Comparison of ENCODE assay signal across 1 cellular context in genomic region chr16:51431517-51432241, GRCh38.
A peak's percentile ranks its signal among the peaks of the same experiment; 100 is the strongest.
TF ChIP-seq lines count a peak whose summit lies in the region.

No MANE protein-coding gene starts in this region.

TF ChIP-seq in HEK293, 187 proteins besides CTCF, POLR2A, EP300 and RAD21 (continued from another document and continues in another):
- TF ChIP-seq, protein P1, sequence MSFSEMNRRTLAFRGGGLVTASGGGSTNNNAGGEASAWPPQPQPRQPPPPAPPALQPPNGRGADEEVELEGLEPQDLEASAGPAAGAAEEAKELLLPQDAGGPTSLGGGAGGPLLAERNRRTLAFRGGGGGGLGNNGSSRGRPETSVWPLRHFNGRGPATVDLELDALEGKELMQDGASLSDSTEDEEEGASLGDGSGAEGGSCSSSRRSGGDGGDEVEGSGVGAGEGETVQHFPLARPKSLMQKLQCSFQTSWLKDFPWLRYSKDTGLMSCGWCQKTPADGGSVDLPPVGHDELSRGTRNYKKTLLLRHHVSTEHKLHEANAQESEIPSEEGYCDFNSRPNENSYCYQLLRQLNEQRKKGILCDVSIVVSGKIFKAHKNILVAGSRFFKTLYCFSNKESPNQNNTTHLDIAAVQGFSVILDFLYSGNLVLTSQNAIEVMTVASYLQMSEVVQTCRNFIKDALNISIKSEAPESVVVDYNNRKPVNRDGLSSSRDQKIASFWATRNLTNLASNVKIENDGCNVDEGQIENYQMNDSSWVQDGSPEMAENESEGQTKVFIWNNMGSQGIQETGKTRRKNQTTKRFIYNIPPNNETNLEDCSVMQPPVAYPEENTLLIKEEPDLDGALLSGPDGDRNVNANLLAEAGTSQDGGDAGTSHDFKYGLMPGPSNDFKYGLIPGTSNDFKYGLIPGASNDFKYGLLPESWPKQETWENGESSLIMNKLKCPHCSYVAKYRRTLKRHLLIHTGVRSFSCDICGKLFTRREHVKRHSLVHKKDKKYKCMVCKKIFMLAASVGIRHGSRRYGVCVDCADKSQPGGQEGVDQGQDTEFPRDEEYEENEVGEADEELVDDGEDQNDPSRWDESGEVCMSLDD (tag by site-specific recombination; IDR thresholded peaks at IDR 0.05) = no peak
- TF ChIP-seq ZNF366 (tag by site-specific recombination; conservative IDR thresholded peaks at IDR 0.05) (peak; percentile 99), ZNF169 (tag by site-specific recombination; IDR thresholded peaks at IDR 0.05) (no peak), ZFHX2 (tag by site-specific recombination; conservative IDR thresholded peaks at IDR 0.05) (no peak), ZNF561 (tag by site-specific recombination; IDR thresholded peaks at IDR 0.05; ENCODE audit: borderline replicate concordance) (0 out of 2 replicates have a peak, but pooled peaks have one; percentile 32), ZNF112 (tag by site-specific recombination; IDR thresholded peaks at IDR 0.05) (no peak), ZNF571 (tag by site-specific recombination; IDR thresholded peaks at IDR 0.05) (no peak), ZNF202 (tag by site-specific recombination; IDR thresholded peaks at IDR 0.05; ENCODE audit: borderline replicate concordance) (no peak), SP2 (tag by site-specific recombination; IDR thresholded peaks at IDR 0.05) (no peak), ZNF514 (tag by site-specific recombination; IDR thresholded peaks at IDR 0.05) (no peak), ZNF76 (tag by site-specific recombination; IDR thresholded peaks at IDR 0.05; ENCODE audit: borderline replicate concordance, low read depth) (no peak; the same call in 1 of the 2 replicates), GLIS2 (tag by site-specific recombination; IDR thresholded peaks at IDR 0.05) (no peak), ZNF768 (tag by site-specific recombination; IDR thresholded peaks at IDR 0.05) (no peak), ZNF610 (tag by site-specific recombination; IDR thresholded peaks at IDR 0.05; ENCODE audit: borderline replicate concordance) (no peak), ZNF394 (tag by site-specific recombination; IDR thresholded peaks at IDR 0.05; ENCODE audit: borderline replicate concordance) (no peak), YY2 (tag by site-specific recombination; IDR thresholded peaks at IDR 0.05) (0 out of 2 replicates have a peak, but pooled peaks have one; percentile 18), ZNF354C (tag by site-specific recombination; IDR thresholded peaks at IDR 0.05; ENCODE audit: borderline replicate concordance, low read depth) (no peak), ZIC2 (tag by site-specific recombination; IDR thresholded peaks at IDR 0.05) (0 out of 2 replicates have a peak, but pooled peaks have one; percentile 14), ZNF335 (tag by site-specific recombination; conservative IDR thresholded peaks at IDR 0.05) (0 out of 2 replicates have a peak, but pooled peaks have one; percentile 25), ZNF248 (tag by site-specific recombination; IDR thresholded peaks at IDR 0.05) (no peak), ZBTB1 (tag by site-specific recombination; IDR thresholded peaks at IDR 0.05) (no peak), ZNF555 (tag by site-specific recombination; conservative IDR thresholded peaks at IDR 0.05) (no peak), ZNF600 (tag by site-specific recombination; IDR thresholded peaks at IDR 0.05) (no peak), ZNF830 (tag by site-specific recombination; IDR thresholded peaks at IDR 0.05; ENCODE audit: low read depth) (no peak), ZNF488 (tag by site-specific recombination; IDR thresholded peaks at IDR 0.05) (no peak), EGR2 (tag by site-specific recombination; IDR thresholded peaks at IDR 0.05; ENCODE audit: low read depth) (no peak), ZNF501 (tag by site-specific recombination; IDR thresholded peaks at IDR 0.05) (no peak), ZNF19 (tag by site-specific recombination; IDR thresholded peaks at IDR 0.05; ENCODE audit: low read depth) (no peak), ZNF792 (tag by site-specific recombination; IDR thresholded peaks at IDR 0.05) (no peak), ZNF560 (tag by site-specific recombination; IDR thresholded peaks at IDR 0.05; ENCODE audit: borderline replicate concordance) (no peak), ZNF670 (tag by site-specific recombination; IDR thresholded peaks at IDR 0.05; ENCODE audit: low read depth) (no peak), ZNF518A (tag by site-specific recombination; conservative IDR thresholded peaks at IDR 0.05; ENCODE audit: low read depth) (peak; percentile 30; the same call in 1 of the 2 replicates), ZFP37 (tag by site-specific recombination; IDR thresholded peaks at IDR 0.05) (no peak), OVOL3 (tag by site-specific recombination; IDR thresholded peaks at IDR 0.05) (0 out of 2 replicates have a peak, but pooled peaks have one; percentile 57), ZNF585B (tag by site-specific recombination; IDR thresholded peaks at IDR 0.05) (no peak), SALL2 (tag by site-specific recombination; IDR thresholded peaks at IDR 0.05; ENCODE audit: borderline replicate concordance) (no peak), ZNF791 (tag by site-specific recombination; IDR thresholded peaks at IDR 0.05) (no peak), KLF8 (tag by site-specific recombination; IDR thresholded peaks at IDR 0.05) (no peak)
- TF ChIP-seq, protein P2, sequence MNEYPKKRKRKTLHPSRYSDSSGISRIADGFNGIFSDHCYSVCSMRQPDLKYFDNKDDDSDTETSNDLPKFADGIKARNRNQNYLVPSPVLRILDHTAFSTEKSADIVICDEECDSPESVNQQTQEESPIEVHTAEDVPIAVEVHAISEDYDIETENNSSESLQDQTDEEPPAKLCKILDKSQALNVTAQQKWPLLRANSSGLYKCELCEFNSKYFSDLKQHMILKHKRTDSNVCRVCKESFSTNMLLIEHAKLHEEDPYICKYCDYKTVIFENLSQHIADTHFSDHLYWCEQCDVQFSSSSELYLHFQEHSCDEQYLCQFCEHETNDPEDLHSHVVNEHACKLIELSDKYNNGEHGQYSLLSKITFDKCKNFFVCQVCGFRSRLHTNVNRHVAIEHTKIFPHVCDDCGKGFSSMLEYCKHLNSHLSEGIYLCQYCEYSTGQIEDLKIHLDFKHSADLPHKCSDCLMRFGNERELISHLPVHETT (tag by site-specific recombination; IDR thresholded peaks at IDR 0.05) = no peak
- TF ChIP-seq, protein P3, sequence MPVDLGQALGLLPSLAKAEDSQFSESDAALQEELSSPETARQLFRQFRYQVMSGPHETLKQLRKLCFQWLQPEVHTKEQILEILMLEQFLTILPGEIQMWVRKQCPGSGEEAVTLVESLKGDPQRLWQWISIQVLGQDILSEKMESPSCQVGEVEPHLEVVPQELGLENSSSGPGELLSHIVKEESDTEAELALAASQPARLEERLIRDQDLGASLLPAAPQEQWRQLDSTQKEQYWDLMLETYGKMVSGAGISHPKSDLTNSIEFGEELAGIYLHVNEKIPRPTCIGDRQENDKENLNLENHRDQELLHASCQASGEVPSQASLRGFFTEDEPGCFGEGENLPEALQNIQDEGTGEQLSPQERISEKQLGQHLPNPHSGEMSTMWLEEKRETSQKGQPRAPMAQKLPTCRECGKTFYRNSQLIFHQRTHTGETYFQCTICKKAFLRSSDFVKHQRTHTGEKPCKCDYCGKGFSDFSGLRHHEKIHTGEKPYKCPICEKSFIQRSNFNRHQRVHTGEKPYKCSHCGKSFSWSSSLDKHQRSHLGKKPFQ (tag by site-specific recombination; IDR thresholded peaks at IDR 0.05) = no peak; the same call in 1 of the 2 replicates
- TF ChIP-seq, protein P4, sequence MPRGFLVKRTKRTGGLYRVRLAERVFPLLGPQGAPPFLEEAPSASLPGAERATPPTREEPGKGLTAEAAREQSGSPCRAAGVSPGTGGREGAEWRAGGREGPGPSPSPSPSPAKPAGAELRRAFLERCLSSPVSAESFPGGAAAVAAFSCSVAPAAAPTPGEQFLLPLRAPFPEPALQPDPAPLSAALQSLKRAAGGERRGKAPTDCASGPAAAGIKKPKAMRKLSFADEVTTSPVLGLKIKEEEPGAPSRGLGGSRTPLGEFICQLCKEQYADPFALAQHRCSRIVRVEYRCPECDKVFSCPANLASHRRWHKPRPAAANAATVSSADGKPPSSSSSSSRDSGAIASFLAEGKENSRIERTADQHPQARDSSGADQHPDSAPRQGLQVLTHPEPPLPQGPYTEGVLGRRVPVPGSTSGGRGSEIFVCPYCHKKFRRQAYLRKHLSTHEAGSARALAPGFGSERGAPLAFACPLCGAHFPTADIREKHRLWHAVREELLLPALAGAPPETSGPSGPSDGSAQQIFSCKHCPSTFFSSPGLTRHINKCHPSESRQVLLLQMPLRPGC (tag by site-specific recombination; IDR thresholded peaks at IDR 0.05) = peak; percentile 80
- TF ChIP-seq, protein P5, sequence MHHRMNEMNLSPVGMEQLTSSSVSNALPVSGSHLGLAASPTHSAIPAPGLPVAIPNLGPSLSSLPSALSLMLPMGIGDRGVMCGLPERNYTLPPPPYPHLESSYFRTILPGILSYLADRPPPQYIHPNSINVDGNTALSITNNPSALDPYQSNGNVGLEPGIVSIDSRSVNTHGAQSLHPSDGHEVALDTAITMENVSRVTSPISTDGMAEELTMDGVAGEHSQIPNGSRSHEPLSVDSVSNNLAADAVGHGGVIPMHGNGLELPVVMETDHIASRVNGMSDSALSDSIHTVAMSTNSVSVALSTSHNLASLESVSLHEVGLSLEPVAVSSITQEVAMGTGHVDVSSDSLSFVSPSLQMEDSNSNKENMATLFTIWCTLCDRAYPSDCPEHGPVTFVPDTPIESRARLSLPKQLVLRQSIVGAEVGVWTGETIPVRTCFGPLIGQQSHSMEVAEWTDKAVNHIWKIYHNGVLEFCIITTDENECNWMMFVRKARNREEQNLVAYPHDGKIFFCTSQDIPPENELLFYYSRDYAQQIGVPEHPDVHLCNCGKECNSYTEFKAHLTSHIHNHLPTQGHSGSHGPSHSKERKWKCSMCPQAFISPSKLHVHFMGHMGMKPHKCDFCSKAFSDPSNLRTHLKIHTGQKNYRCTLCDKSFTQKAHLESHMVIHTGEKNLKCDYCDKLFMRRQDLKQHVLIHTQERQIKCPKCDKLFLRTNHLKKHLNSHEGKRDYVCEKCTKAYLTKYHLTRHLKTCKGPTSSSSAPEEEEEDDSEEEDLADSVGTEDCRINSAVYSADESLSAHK (tag by site-specific recombination; IDR thresholded peaks at IDR 0.05) = peak; percentile 27; the same call in 1 of the 2 replicates
- TF ChIP-seq, protein P6, sequence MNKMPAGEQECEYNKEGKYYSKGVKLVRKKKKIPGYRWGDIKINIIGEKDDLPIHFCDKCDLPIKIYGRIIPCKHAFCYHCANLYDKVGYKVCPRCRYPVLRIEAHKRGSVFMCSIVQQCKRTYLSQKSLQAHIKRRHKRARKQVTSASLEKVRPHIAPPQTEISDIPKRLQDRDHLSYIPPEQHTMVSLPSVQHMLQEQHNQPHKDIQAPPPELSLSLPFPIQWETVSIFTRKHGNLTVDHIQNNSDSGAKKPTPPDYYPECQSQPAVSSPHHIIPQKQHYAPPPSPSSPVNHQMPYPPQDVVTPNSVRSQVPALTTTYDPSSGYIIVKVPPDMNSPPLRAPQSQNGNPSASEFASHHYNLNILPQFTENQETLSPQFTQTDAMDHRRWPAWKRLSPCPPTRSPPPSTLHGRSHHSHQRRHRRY (tag by site-specific recombination; IDR thresholded peaks at IDR 0.05) = no peak
- TF ChIP-seq, protein P7, sequence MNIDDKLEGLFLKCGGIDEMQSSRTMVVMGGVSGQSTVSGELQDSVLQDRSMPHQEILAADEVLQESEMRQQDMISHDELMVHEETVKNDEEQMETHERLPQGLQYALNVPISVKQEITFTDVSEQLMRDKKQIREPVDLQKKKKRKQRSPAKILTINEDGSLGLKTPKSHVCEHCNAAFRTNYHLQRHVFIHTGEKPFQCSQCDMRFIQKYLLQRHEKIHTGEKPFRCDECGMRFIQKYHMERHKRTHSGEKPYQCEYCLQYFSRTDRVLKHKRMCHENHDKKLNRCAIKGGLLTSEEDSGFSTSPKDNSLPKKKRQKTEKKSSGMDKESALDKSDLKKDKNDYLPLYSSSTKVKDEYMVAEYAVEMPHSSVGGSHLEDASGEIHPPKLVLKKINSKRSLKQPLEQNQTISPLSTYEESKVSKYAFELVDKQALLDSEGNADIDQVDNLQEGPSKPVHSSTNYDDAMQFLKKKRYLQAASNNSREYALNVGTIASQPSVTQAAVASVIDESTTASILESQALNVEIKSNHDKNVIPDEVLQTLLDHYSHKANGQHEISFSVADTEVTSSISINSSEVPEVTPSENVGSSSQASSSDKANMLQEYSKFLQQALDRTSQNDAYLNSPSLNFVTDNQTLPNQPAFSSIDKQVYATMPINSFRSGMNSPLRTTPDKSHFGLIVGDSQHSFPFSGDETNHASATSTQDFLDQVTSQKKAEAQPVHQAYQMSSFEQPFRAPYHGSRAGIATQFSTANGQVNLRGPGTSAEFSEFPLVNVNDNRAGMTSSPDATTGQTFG (tag by site-specific recombination; IDR thresholded peaks at IDR 0.05; ENCODE audit: borderline replicate concordance) = no peak
